1 cellular context compared by ENCODE assay signal in the genomic region with DNA sequence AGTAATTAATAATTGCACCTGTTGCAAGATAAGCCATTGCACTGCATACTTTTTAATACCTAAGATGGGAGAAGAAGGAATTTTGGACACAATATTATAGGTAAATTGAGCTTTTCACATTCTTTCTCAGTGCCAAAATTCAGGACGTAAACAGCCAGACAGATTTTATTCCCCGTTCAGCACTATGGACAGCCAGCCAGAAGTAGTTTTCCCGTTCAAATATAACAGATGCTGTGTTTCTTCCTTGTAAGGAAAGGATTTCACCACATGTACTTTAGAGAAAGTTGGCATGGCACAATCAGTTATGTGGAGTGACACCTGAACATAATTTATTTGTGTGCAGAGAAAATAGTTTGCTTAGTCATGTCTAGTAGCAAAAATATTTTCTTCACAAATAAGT.
TF ChIP-seq lines count a peak whose summit lies in the region.

No MANE protein-coding gene starts in this region.

TF ChIP-seq in HCT116, 20 proteins besides CTCF, POLR2A, EP300 and RAD21 (continued from another document):
- TF ChIP-seq, protein P1, sequence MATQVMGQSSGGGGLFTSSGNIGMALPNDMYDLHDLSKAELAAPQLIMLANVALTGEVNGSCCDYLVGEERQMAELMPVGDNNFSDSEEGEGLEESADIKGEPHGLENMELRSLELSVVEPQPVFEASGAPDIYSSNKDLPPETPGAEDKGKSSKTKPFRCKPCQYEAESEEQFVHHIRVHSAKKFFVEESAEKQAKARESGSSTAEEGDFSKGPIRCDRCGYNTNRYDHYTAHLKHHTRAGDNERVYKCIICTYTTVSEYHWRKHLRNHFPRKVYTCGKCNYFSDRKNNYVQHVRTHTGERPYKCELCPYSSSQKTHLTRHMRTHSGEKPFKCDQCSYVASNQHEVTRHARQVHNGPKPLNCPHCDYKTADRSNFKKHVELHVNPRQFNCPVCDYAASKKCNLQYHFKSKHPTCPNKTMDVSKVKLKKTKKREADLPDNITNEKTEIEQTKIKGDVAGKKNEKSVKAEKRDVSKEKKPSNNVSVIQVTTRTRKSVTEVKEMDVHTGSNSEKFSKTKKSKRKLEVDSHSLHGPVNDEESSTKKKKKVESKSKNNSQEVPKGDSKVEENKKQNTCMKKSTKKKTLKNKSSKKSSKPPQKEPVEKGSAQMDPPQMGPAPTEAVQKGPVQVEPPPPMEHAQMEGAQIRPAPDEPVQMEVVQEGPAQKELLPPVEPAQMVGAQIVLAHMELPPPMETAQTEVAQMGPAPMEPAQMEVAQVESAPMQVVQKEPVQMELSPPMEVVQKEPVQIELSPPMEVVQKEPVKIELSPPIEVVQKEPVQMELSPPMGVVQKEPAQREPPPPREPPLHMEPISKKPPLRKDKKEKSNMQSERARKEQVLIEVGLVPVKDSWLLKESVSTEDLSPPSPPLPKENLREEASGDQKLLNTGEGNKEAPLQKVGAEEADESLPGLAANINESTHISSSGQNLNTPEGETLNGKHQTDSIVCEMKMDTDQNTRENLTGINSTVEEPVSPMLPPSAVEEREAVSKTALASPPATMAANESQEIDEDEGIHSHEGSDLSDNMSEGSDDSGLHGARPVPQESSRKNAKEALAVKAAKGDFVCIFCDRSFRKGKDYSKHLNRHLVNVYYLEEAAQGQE (IDR thresholded peaks at IDR 0.05; ENCODE audit: low read depth): peak; percentile 20; the same call in 1 of the 2 replicates
TF ChIP-seq in HCT116: peak in this region for 1.
